ENCODE assay signal across 26 cellular contexts in genomic region chr6:14361297-14361696, GRCh38.
DNase-seq lines count a peak whose midpoint lies in the region; ATAC-seq, FAIRE-seq and TF ChIP-seq lines count a peak whose summit lies in the region.
"Had no signal": no experiment of that assay in that cellular context is flagged by ENCODE, and none has a peak within 500 bp of the region (broad histone marks: within the 10 kb centered on the region; RNA-seq: fewer than 3 reads in every experiment).

No MANE protein-coding gene starts in this region.

- H3K27ac Mint-ChIP-seq in stimulated activated memory B cell treated with anti-CD40 and anti-IgM and Interleukin-4, amounts not matched to agents 10 μg/mL and 1 μg/mL and 100 μg/mL, for 72 hours: peak overlapping the region; percentile 21
- H3K27ac Mint-ChIP-seq: CD8-positive, alpha-beta T cell had no signal

- ATAC-seq in heart right ventricle: peak; percentile 81 to 93 (median 88)
- no peak for ATAC-seq in stimulated activated memory B cell treated with anti-CD40 and anti-IgM and Interleukin-4, amounts not matched to agents 10 μg/mL and 1 μg/mL and 100 μg/mL, for 72 hours
- no peak for ATAC-seq in pancreas
- no peak for ATAC-seq in HG02870 (IDR thresholded peaks at IDR 0.05; ENCODE audit: unreplicated experiment)
- ATAC-seq: CD8-positive, alpha-beta T cell had no signal

- TF ChIP-seq POLR2A in esophagus muscularis mucosa (IDR thresholded peaks at IDR 0.05; ENCODE audit: low read depth): no peak

- intact Hi-C loops in esophagus muscularis mucosa (cut with DNase I) (no loop called here), heart right ventricle (cut with DNase I) (loop anchor here in 2 of 10 donors (5.0 to 10.0 kb wide), 3 partner anchors 71 to 216 kb away; no protein-coding TSS in a partner anchor), pancreas (cut with DNase I) (no loop called here)

- H3K4me3 ChIP-seq in esophagus muscularis mucosa (no peak overlapping the region), heart right ventricle (peak overlapping the region in 3 of 10 donors; percentile 1 to 22 (median 18)), pancreas (no peak overlapping the region)
- H3K4me3 ChIP-seq: PC-9, SK-N-MC had no signal

- H3K4me3 Mint-ChIP-seq in stimulated activated memory B cell treated with anti-CD40 and anti-IgM and Interleukin-4, amounts not matched to agents 10 μg/mL and 1 μg/mL and 100 μg/mL, for 72 hours: no peak overlapping the region
- H3K4me3 Mint-ChIP-seq: CD8-positive, alpha-beta T cell had no signal

- H3K27ac ChIP-seq in esophagus muscularis mucosa (replicated peaks in 1 of 4) (peak overlapping the region; percentile 43 to 73 (median 60)), heart right ventricle (peak overlapping the region; percentile 45 to 85 (median 76)), pancreas (no peak overlapping the region)
- H3K27ac ChIP-seq: PC-9, SK-N-MC had no signal

- H3K9me3 Mint-ChIP-seq in stimulated activated memory B cell treated with anti-CD40 and anti-IgM and Interleukin-4, amounts not matched to agents 10 μg/mL and 1 μg/mL and 100 μg/mL, for 72 hours: no peaks in the 10 kb centered on the region
- H3K9me3 Mint-ChIP-seq: CD8-positive, alpha-beta T cell had no signal

- no peaks in the 10 kb centered on the region for H3K9me3 ChIP-seq in esophagus muscularis mucosa
- no peaks in the 10 kb centered on the region for H3K9me3 ChIP-seq in heart right ventricle
- no peaks in the 10 kb centered on the region for H3K9me3 ChIP-seq in pancreas

- H3K27me3 ChIP-seq in esophagus muscularis mucosa (no peaks in the 10 kb centered on the region), heart right ventricle (no peaks in the 10 kb centered on the region), pancreas (peaks cover 0 to 2% (median 0%) of the 10 kb centered on the region in 4 donors)

- H3K27me3 Mint-ChIP-seq in stimulated activated memory B cell treated with anti-CD40 and anti-IgM and Interleukin-4, amounts not matched to agents 10 μg/mL and 1 μg/mL and 100 μg/mL, for 72 hours: no peaks in the 10 kb centered on the region

- TF ChIP-seq CTCF in esophagus muscularis mucosa (IDR thresholded peaks at IDR 0.05) (no peak), heart right ventricle (IDR thresholded peaks at IDR 0.05) (no peak), pancreas (IDR thresholded peaks at IDR 0.05) (no peak)

- no peaks in the 10 kb centered on the region for H3K36me3 Mint-ChIP-seq in stimulated activated memory B cell treated with anti-CD40 and anti-IgM and Interleukin-4, amounts not matched to agents 10 μg/mL and 1 μg/mL and 100 μg/mL, for 72 hours
- H3K36me3 Mint-ChIP-seq: CD8-positive, alpha-beta T cell had no signal

- 35% methylated on average over 2 of the region's 2 CpGs for WGBS in esophagus muscularis mucosa
- 19 to 35% methylated on average over 2 of the region's 2 CpGs for WGBS in heart right ventricle, 2 donors
- 68 to 75% methylated on average over 2 of the region's 2 CpGs for WGBS in pancreas, 2 donors

- TF ChIP-seq EP300 in esophagus muscularis mucosa (IDR thresholded peaks at IDR 0.05): no peak

- H3K4me1 ChIP-seq in esophagus muscularis mucosa (peaks cover 14 to 29% (median 23%) of the 10 kb centered on the region in 4 donors), heart right ventricle (peaks cover 0 to 35% (median 13%) of the 10 kb centered on the region in 9 donors), pancreas (no peaks in the 10 kb centered on the region)

- H3K36me3 ChIP-seq in esophagus muscularis mucosa (no peaks in the 10 kb centered on the region), heart right ventricle (no peaks in the 10 kb centered on the region), pancreas (no peaks in the 10 kb centered on the region)

- no peak for FAIRE-seq in pancreas (lab: Jason Lieb, UNC)
- FAIRE-seq: GM12891, H54 had no signal

- H3K4me1 Mint-ChIP-seq in stimulated activated memory B cell treated with anti-CD40 and anti-IgM and Interleukin-4, amounts not matched to agents 10 μg/mL and 1 μg/mL and 100 μg/mL, for 72 hours: peaks cover 9% of the 10 kb centered on the region

- DNase-seq in esophagus muscularis mucosa (ENCODE audit: extremely low spot score): no peak
- peak in 1 of 2 donors; percentile 19 for DNase-seq in heart right ventricle
- DNase-seq in inferior parietal cortex (ENCODE audit: extremely low spot score): peak; percentile 24
- no peak for DNase-seq in pancreas
- no peak for DNase-seq in NCI-H524 treated with DMSO at 0.1 percent for 48 hours (lab: John Stamatoyannopoulos, UW)
- no peak for DNase-seq in NCI-H774 (lab: John Stamatoyannopoulos, UW)
- DNase-seq: CD8-positive, alpha-beta T cell; DMS 273 treated with DMSO at 0.1 percent for 48 hours; DMS79; EL; GF-D8; Karpas-422; NCI-H1092; NCI-H1417 treated with DMSO at 0.1 percent for 48 hours; NCI-H1694 treated with DMSO at 0.1 percent for 48 hours; NCI-H2081 treated with DMSO at 0.1 percent for 48 hours; NCI-H2171 treated with DMSO at 0.1 percent for 48 hours; NCI-H345; NCI-H510A treated with DMSO at 0.1 percent for 48 hours; PC-9; SHP77 treated with DMSO at 0.1 percent for 48 hours had no signal

Comparison
In these comparisons a context has a peak if more than half of its experiments do, and no peak if none do; other contexts are left out.
1. H3K27ac ChIP-seq: peak in esophagus muscularis mucosa (4 of 4) and heart right ventricle (10 of 10); none in pancreas (0 of 4).
2. ATAC-seq: peak in heart right ventricle (8 of 8); none in stimulated activated memory B cell treated with anti-CD40 and anti-IgM and Interleukin-4, amounts not matched to agents 10 μg/mL and 1 μg/mL and 100 μg/mL, for 72 hours (single experiment), pancreas (0 of 4) and HG02870 (single experiment).